In the genomic region with DNA sequence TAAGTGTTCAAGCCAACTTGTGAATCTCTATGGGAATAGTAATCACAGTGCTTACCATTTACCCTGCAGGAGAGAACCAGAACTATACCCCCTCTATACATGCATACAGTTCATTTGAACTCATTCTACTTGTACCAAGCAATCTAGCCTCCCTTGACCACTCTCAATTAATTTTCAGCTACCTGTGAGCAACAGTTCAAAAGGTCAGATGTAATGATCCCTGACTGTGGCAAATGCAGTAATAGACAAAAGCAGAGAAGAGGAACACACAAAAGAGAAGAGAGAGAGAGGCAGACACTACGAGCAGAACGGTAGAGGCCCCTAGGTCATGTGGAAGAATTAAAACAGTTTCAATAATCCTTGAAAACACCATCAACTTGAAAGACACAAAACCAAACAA, we compare ENCODE assay signal across 27 cellular contexts.
"Had no signal": no experiment of that assay in that cellular context is flagged by ENCODE, and none has a peak within 500 bp of the region (broad histone marks: within the 10 kb centered on the region; RNA-seq: fewer than 3 reads in every experiment).

No MANE protein-coding gene starts in this region.

- DNase-seq: activated CD4-positive, alpha-beta T cell treated with anti-CD3 and anti-CD28 coated beads for 48 hours; activated CD4-positive, alpha-beta T cell treated with anti-CD3 and anti-CD28 coated beads, Interleukin-2, amount 50 U/mL, for 48 hours; activated CD8-positive, alpha-beta memory T cell treated with anti-CD3 and anti-CD28 coated beads, Interleukin-2, amount 50 U/mL, for 4 hours; activated gamma-delta T cell; activated naive CD4-positive, alpha-beta T cell treated with anti-CD3 and anti-CD28 coated beads, Interleukin-2, amount 10 ng/mL, durations not matched to agents 7 days and 5 days; activated naive CD8-positive, alpha-beta T cell treated with anti-CD3 and anti-CD28 coated beads, Interleukin-2, amount 10 ng/mL, durations not matched to agents 7 days and 5 days; activated T-cell treated with anti-CD3 and anti-CD28 coated beads, Interleukin-2, amount 50 U/mL, for 1 hour; amniotic stem cell; caudate nucleus; endodermal cell; heart left ventricle; hypothalamus; kidney glomerular epithelial cell; mammary epithelial cell; naive B cell; nucleus accumbens; pancreas; sigmoid colon; stimulated activated CD4-positive, alpha-beta T cell treated with anti-CD3 and anti-CD28 coated beads, Interleukin-1b, Interleukin-23, amount 100 ng/mL, for 48 hours; stimulated activated naive CD4-positive, alpha-beta T cell; T-helper 1 cell; tibial artery; upper lobe of right lung; WERI-Rb-1 had no signal

- H3K4me3 Mint-ChIP-seq: activated naive CD4-positive, alpha-beta T cell treated with anti-CD3 and anti-CD28 coated beads, Interleukin-2, amount 10 ng/mL, durations not matched to agents 7 days and 5 days; activated naive CD8-positive, alpha-beta T cell treated with anti-CD3 and anti-CD28 coated beads, Interleukin-2, amount 10 ng/mL, durations not matched to agents 7 days and 5 days; endodermal cell; naive B cell; T-helper 2 cell treated with Interferon-gamma antibody and Interleukin-4, amounts not matched to agents 5 μg/mL and 100 μg/mL, for 36 hours had no signal

- H3K27ac Mint-ChIP-seq: activated naive CD4-positive, alpha-beta T cell treated with anti-CD3 and anti-CD28 coated beads, Interleukin-2, amount 10 ng/mL, durations not matched to agents 7 days and 5 days; activated naive CD8-positive, alpha-beta T cell treated with anti-CD3 and anti-CD28 coated beads, Interleukin-2, amount 10 ng/mL, durations not matched to agents 7 days and 5 days; endodermal cell; naive B cell; T-helper 2 cell treated with Interferon-gamma antibody and Interleukin-4, amounts not matched to agents 5 μg/mL and 100 μg/mL, for 36 hours had no signal

- H3K4me1 Mint-ChIP-seq: activated naive CD4-positive, alpha-beta T cell treated with anti-CD3 and anti-CD28 coated beads, Interleukin-2, amount 10 ng/mL, durations not matched to agents 7 days and 5 days; activated naive CD8-positive, alpha-beta T cell treated with anti-CD3 and anti-CD28 coated beads, Interleukin-2, amount 10 ng/mL, durations not matched to agents 7 days and 5 days; endodermal cell; naive B cell had no signal

- ATAC-seq: activated CD4-positive, CD25-positive, alpha-beta regulatory T cell treated with anti-CD3 and anti-CD28 coated beads, Interleukin-2, amount 50 U/mL, for 24 hours; esophagus mucosa; heart left ventricle; upper lobe of right lung had no signal

- H3K9me3 Mint-ChIP-seq: T-helper 2 cell treated with Interferon-gamma antibody and Interleukin-4, amounts not matched to agents 5 μg/mL and 100 μg/mL, for 36 hours had no signal

- H3K36me3 Mint-ChIP-seq: activated naive CD4-positive, alpha-beta T cell treated with anti-CD3 and anti-CD28 coated beads, Interleukin-2, amount 10 ng/mL, durations not matched to agents 7 days and 5 days; activated naive CD8-positive, alpha-beta T cell treated with anti-CD3 and anti-CD28 coated beads, Interleukin-2, amount 10 ng/mL, durations not matched to agents 7 days and 5 days had no signal
